Comparison of ENCODE assay signal across 24 cellular contexts in genomic region chr17:72519598-72519936, GRCh38.
DNase-seq lines count a peak whose midpoint lies in the region; ATAC-seq, FAIRE-seq and TF ChIP-seq lines count a peak whose summit lies in the region.
"Had no signal": no experiment of that assay in that cellular context is flagged by ENCODE, and none has a peak within 500 bp of the region (broad histone marks: within the 10 kb centered on the region; RNA-seq: fewer than 3 reads in every experiment).

No MANE protein-coding gene starts in this region.

- TF ChIP-seq RAD21 in A549 (conservative IDR thresholded peaks at IDR 0.05 in 1 of 2, IDR thresholded peaks at IDR 0.05 in 1 of 2) = no peak

- TF ChIP-seq EP300 in A549 (IDR thresholded peaks at IDR 0.05) = no peak

- DNase-seq in A549 (ENCODE audit: low read depth in 1 of 2, low spot score in 1 of 2) = no peak
- DNase-seq in progenitor cell of endocrine pancreas (ENCODE audit: low spot score, unreplicated experiment) = no peak
- DNase-seq in activated T-helper 2 cell treated with anti-CD3 and anti-CD28 coated beads, Interferon-gamma antibody, Interleukin-2, Interleukin-4, amounts not matched to agents 10 μg/mL and 5 μg/mL and 100 μg/mL, durations not matched to agents 14 hours and 24 hours and 36 hours (ENCODE audit: low spot score) = no peak
- no peak for DNase-seq in NCI-H2107 (lab: John Stamatoyannopoulos, UW)
- no peak for DNase-seq in central memory CD4-positive, alpha-beta T cell
- DNase-seq: activated CD4-positive, alpha-beta T cell treated with anti-CD3 and anti-CD28 coated beads for 1 hour; activated CD8-positive, alpha-beta T cell treated with anti-CD3 and anti-CD28 coated beads for 36 hours; activated gamma-delta T cell; foreskin melanocyte; HCEC 1CT; mesendoderm; naive thymus-derived CD8-positive, alpha-beta T cell; NCI-H446 treated with DMSO at 0.1 percent for 48 hours; SIG-M5; stimulated activated naive CD8-positive, alpha-beta T cell treated with anti-CD3 and anti-CD28 coated beads, Interleukin-15, Interleukin-2, amounts not matched to agents 100 U/mL and 50 U/mL, for 24 hours had no signal

- peaks cover 2% of the 10 kb centered on the region for H3K27me3 ChIP-seq in layer of hippocampus (ENCODE audit: control insufficient read depth, insufficient read depth, low read length)
- H3K27me3 ChIP-seq: tibial nerve had no signal

- H3K9me3 ChIP-seq in A549 = no peaks in the 10 kb centered on the region
- H3K9me3 ChIP-seq: tibial nerve had no signal

- H3K4me3 Mint-ChIP-seq in progenitor cell of endocrine pancreas (ENCODE audit: low read depth) = peak overlapping the region; percentile 25
- no peak overlapping the region for H3K4me3 Mint-ChIP-seq in activated T-helper 2 cell treated with anti-CD3 and anti-CD28 coated beads, Interferon-gamma antibody, Interleukin-2, Interleukin-4, amounts not matched to agents 10 μg/mL and 5 μg/mL and 100 μg/mL, durations not matched to agents 14 hours and 24 hours and 36 hours (ENCODE audit: low read depth)
- H3K4me3 Mint-ChIP-seq: activated CD8-positive, alpha-beta T cell treated with anti-CD3 and anti-CD28 coated beads for 36 hours; naive thymus-derived CD8-positive, alpha-beta T cell had no signal

- H3K27ac ChIP-seq in A549 (peak overlapping the region; percentile 70 to 87), VCaP (peak overlapping the region; percentile 95), layer of hippocampus (ENCODE audit: low read depth, low read length) (peak overlapping the region; percentile 65)
- H3K27ac ChIP-seq: parathyroid adenoma had no signal

- no peak for TF ChIP-seq POLR2A in A549 (IDR thresholded peaks at IDR 0.05; ENCODE audit: low read length)

- FAIRE-seq in A549 (lab: Jason Lieb, UNC) = no peak
- FAIRE-seq: A204.1, TTC549 had no signal

- no peak for TF ChIP-seq CTCF in A549 (IDR thresholded peaks at IDR 0.05)
- no peak for TF ChIP-seq CTCF in VCaP (conservative IDR thresholded peaks at IDR 0.05)
- no peak for TF ChIP-seq CTCF in progenitor cell of endocrine pancreas (IDR thresholded peaks at IDR 0.05; ENCODE audit: unreplicated experiment)

- H3K4me1 Mint-ChIP-seq in progenitor cell of endocrine pancreas (ENCODE audit: low read depth) = peaks cover 54% of the 10 kb centered on the region
- no peaks in the 10 kb centered on the region for H3K4me1 Mint-ChIP-seq in activated T-helper 2 cell treated with anti-CD3 and anti-CD28 coated beads, Interferon-gamma antibody, Interleukin-2, Interleukin-4, amounts not matched to agents 10 μg/mL and 5 μg/mL and 100 μg/mL, durations not matched to agents 14 hours and 24 hours and 36 hours (ENCODE audit: low read depth)
- H3K4me1 Mint-ChIP-seq: naive thymus-derived CD8-positive, alpha-beta T cell had no signal

- H3K27ac Mint-ChIP-seq in progenitor cell of endocrine pancreas = peak overlapping the region; percentile 89
- no peak overlapping the region for H3K27ac Mint-ChIP-seq in activated T-helper 2 cell treated with anti-CD3 and anti-CD28 coated beads, Interferon-gamma antibody, Interleukin-2, Interleukin-4, amounts not matched to agents 10 μg/mL and 5 μg/mL and 100 μg/mL, durations not matched to agents 14 hours and 24 hours and 36 hours
- H3K27ac Mint-ChIP-seq: activated CD8-positive, alpha-beta T cell treated with anti-CD3 and anti-CD28 coated beads for 36 hours; naive thymus-derived CD8-positive, alpha-beta T cell had no signal

- WGBS in A549 (ENCODE audit: missing lambda C conversion rate) = 64% methylated on average over 6 of the region's 6 CpGs

- ATAC-seq in A549 (no peak), HG02623 (IDR thresholded peaks at IDR 0.05; ENCODE audit: unreplicated experiment) (no peak)
- ATAC-seq: activated CD8-positive, alpha-beta T cell treated with anti-CD3 and anti-CD28 coated beads for 36 hours; esophagus mucosa; naive thymus-derived CD8-positive, alpha-beta T cell; sciatic nerve; stimulated activated naive CD8-positive, alpha-beta T cell treated with anti-CD3 and anti-CD28 coated beads, Interleukin-15, Interleukin-2, amounts not matched to agents 100 U/mL and 50 U/mL, for 24 hours had no signal

- H3K4me3 ChIP-seq in A549 = peak overlapping the region; percentile 30
- H3K4me3 ChIP-seq: tibial nerve had no signal

- intact Hi-C loops in activated T-helper 2 cell treated with anti-CD3 and anti-CD28 coated beads, Interferon-gamma antibody, Interleukin-2, Interleukin-4, amounts not matched to agents 10 μg/mL and 5 μg/mL and 100 μg/mL, durations not matched to agents 14 hours and 24 hours and 36 hours (cut with micrococcal nuclease) = no loop called here

- POLR2A ChIA-PET in A549 (lab: Yijun Ruan, JAX) = no interaction called here

- peak overlapping the region; percentile 92 for H3K4me2 ChIP-seq in A549

- H3K27me3 Mint-ChIP-seq in progenitor cell of endocrine pancreas = no peaks in the 10 kb centered on the region
- H3K27me3 Mint-ChIP-seq in activated T-helper 2 cell treated with anti-CD3 and anti-CD28 coated beads, Interferon-gamma antibody, Interleukin-2, Interleukin-4, amounts not matched to agents 10 μg/mL and 5 μg/mL and 100 μg/mL, durations not matched to agents 14 hours and 24 hours and 36 hours (ENCODE audit: low read depth) = peaks cover 5% of the 10 kb centered on the region

- peaks cover 72% of the 10 kb centered on the region for H3K4me1 ChIP-seq in A549
- H3K4me1 ChIP-seq: parathyroid adenoma had no signal

- H3K36me3 Mint-ChIP-seq in progenitor cell of endocrine pancreas (ENCODE audit: insufficient read depth) = peaks cover 2% of the 10 kb centered on the region
- H3K36me3 Mint-ChIP-seq in activated T-helper 2 cell treated with anti-CD3 and anti-CD28 coated beads, Interferon-gamma antibody, Interleukin-2, Interleukin-4, amounts not matched to agents 10 μg/mL and 5 μg/mL and 100 μg/mL, durations not matched to agents 14 hours and 24 hours and 36 hours (ENCODE audit: low read depth) = no peaks in the 10 kb centered on the region
- H3K36me3 Mint-ChIP-seq: naive thymus-derived CD8-positive, alpha-beta T cell had no signal

- CTCF ChIA-PET in A549 (lab: Yijun Ruan, JAX) = interaction anchor here (1.0 to 5.8 kb wide), 4 partner anchors 9 to 1753 kb away, joined by 3 to 31 read pairs (median 4); no protein-coding TSS in a partner anchor

- H3K9me3 Mint-ChIP-seq in progenitor cell of endocrine pancreas (ENCODE audit: low read depth) = no peaks in the 10 kb centered on the region
- no peaks in the 10 kb centered on the region for H3K9me3 Mint-ChIP-seq in activated T-helper 2 cell treated with anti-CD3 and anti-CD28 coated beads, Interferon-gamma antibody, Interleukin-2, Interleukin-4, amounts not matched to agents 10 μg/mL and 5 μg/mL and 100 μg/mL, durations not matched to agents 14 hours and 24 hours and 36 hours
- H3K9me3 Mint-ChIP-seq: activated CD8-positive, alpha-beta T cell treated with anti-CD3 and anti-CD28 coated beads for 36 hours; naive thymus-derived CD8-positive, alpha-beta T cell had no signal

TF ChIP-seq in A549, 52 proteins besides CTCF, POLR2A, EP300 and RAD21:
- TF ChIP-seq KDM1A (IDR thresholded peaks at IDR 0.05; ENCODE audit: low read depth) = peak; percentile 89
- no peak for TF ChIP-seq REST (IDR thresholded peaks at IDR 0.05)
- TF ChIP-seq HDAC2 (IDR thresholded peaks at IDR 0.05) = peak; percentile 91; the same call in 1 of the 2 replicates
- peak; percentile 97 for TF ChIP-seq CHD4 (IDR thresholded peaks at IDR 0.05; ENCODE audit: borderline replicate concordance)
- TF ChIP-seq RCOR1 (IDR thresholded peaks at IDR 0.05; ENCODE audit: low read depth, low read length) = 0 out of 2 replicates have a peak, but pooled peaks have one; percentile 20
TF ChIP-seq in A549: peak in this region for 4.
